ENCODE assay signal across 22 cellular contexts in genomic region chr19:32921624-32922023, GRCh38. TPM values are rescaled to one million over a fixed set of nuclear protein-coding genes. Genes with fewer than 3 reads are reported as not detected.
A peak's percentile ranks its signal among the peaks of the same experiment; 100 is the strongest.
DNase-seq lines count a peak whose midpoint lies in the region; ATAC-seq and TF ChIP-seq lines count a peak whose summit lies in the region.
"Had no signal": no experiment of that assay in that cellular context is flagged by ENCODE, and none has a peak within 500 bp of the region (broad histone marks: within the 10 kb centered on the region; RNA-seq: fewer than 3 reads in every experiment).

No MANE protein-coding gene starts in this region.

- no peaks in the 10 kb centered on the region for H3K9me3 Mint-ChIP-seq in activated T-cell treated with anti-CD3 and anti-CD28 coated beads, Interleukin-2, amount 50 U/mL, for 24 hours
- no peaks in the 10 kb centered on the region for H3K9me3 Mint-ChIP-seq in stimulated activated naive CD8-positive, alpha-beta T cell treated with anti-CD3 and anti-CD28 coated beads, Interleukin-15, amount 100 ng/mL, for 72 hours
- no peaks in the 10 kb centered on the region for H3K9me3 Mint-ChIP-seq in activated T-helper 2 cell treated with anti-CD3 and anti-CD28 coated beads, Interferon-gamma antibody, Interleukin-2, Interleukin-4, amounts not matched to agents 10 μg/mL and 5 μg/mL and 100 μg/mL, durations not matched to agents 14 hours and 24 hours and 36 hours
- H3K9me3 Mint-ChIP-seq: CD4-positive, alpha-beta T cell had no signal

- H3K27me3 ChIP-seq in heart right ventricle (no peaks in the 10 kb centered on the region), tibial artery (no peaks in the 10 kb centered on the region)
- H3K27me3 ChIP-seq: BLaER1 had no signal

- H3K4me3 ChIP-seq in heart right ventricle (no peak overlapping the region), tibial artery (no peak overlapping the region)
- H3K4me3 ChIP-seq: BLaER1 had no signal

- no peak for TF ChIP-seq CTCF in heart right ventricle (IDR thresholded peaks at IDR 0.05)
- TF ChIP-seq CTCF in tibial artery (IDR thresholded peaks at IDR 0.05), result no peak

- no peak for DNase-seq in activated T-cell treated with anti-CD3 and anti-CD28 coated beads, Interleukin-2, amount 50 U/mL, for 24 hours
- DNase-seq in activated T-cell treated with anti-CD3 and anti-CD28 coated beads for 4 hours (no peak), heart right ventricle (no peak), tibial artery (no peak)
- DNase-seq in stimulated activated naive CD8-positive, alpha-beta T cell treated with anti-CD3 and anti-CD28 coated beads, Interleukin-15, Interleukin-2, amounts not matched to agents 100 U/mL and 50 U/mL, for 24 hours, result peak; percentile 19
- DNase-seq in stimulated activated naive CD8-positive, alpha-beta T cell treated with anti-CD3 and anti-CD28 coated beads, Interleukin-15, amount 100 ng/mL, for 72 hours, result no peak
- DNase-seq in activated T-helper 2 cell treated with anti-CD3 and anti-CD28 coated beads, Interferon-gamma antibody, Interleukin-2, Interleukin-4, amounts not matched to agents 10 μg/mL and 5 μg/mL and 100 μg/mL, durations not matched to agents 14 hours and 24 hours and 36 hours (ENCODE audit: low spot score), result no peak
- DNase-seq: ACHN; CD4-positive, alpha-beta T cell; COR-L47; DMS79; Kasumi-1; NCI-H1694; NCI-H2081; NCI-H2171; NCI-H345; NCI-H524; NCI-H774; NK-92 treated with Interleukin-12 subunit alpha and Interleukin-12 subunit beta, amount 100 ng/mL, for 24 hours had no signal

- H3K27ac Mint-ChIP-seq in activated T-cell treated with anti-CD3 and anti-CD28 coated beads, Interleukin-2, amount 50 U/mL, for 24 hours, result peak overlapping the region; percentile 29
- H3K27ac Mint-ChIP-seq in stimulated activated naive CD8-positive, alpha-beta T cell treated with anti-CD3 and anti-CD28 coated beads, Interleukin-15, amount 100 ng/mL, for 72 hours, result no peak overlapping the region
- peak overlapping the region; percentile 64 for H3K27ac Mint-ChIP-seq in activated T-helper 2 cell treated with anti-CD3 and anti-CD28 coated beads, Interferon-gamma antibody, Interleukin-2, Interleukin-4, amounts not matched to agents 10 μg/mL and 5 μg/mL and 100 μg/mL, durations not matched to agents 14 hours and 24 hours and 36 hours
- H3K27ac Mint-ChIP-seq: CD4-positive, alpha-beta T cell had no signal

- H3K4me1 ChIP-seq in heart right ventricle, result no peaks in the 10 kb centered on the region
- no peaks in the 10 kb centered on the region for H3K4me1 ChIP-seq in tibial artery

- ATAC-seq in stimulated activated naive CD8-positive, alpha-beta T cell treated with anti-CD3 and anti-CD28 coated beads, Interleukin-15, Interleukin-2, amounts not matched to agents 100 U/mL and 50 U/mL, for 24 hours, result peak; percentile 65
- ATAC-seq in stimulated activated naive CD8-positive, alpha-beta T cell treated with anti-CD3 and anti-CD28 coated beads, Interleukin-15, amount 100 ng/mL, for 72 hours, result no peak
- no peak for ATAC-seq in heart right ventricle

- H3K9me3 ChIP-seq in heart right ventricle, result no peaks in the 10 kb centered on the region
- H3K9me3 ChIP-seq in tibial artery, result no peaks in the 10 kb centered on the region
- H3K9me3 ChIP-seq: BLaER1 had no signal

- peaks cover 42% of the 10 kb centered on the region for H3K36me3 Mint-ChIP-seq in activated T-cell treated with anti-CD3 and anti-CD28 coated beads, Interleukin-2, amount 50 U/mL, for 24 hours (ENCODE audit: low read depth)
- peaks cover 9% of the 10 kb centered on the region for H3K36me3 Mint-ChIP-seq in activated T-helper 2 cell treated with anti-CD3 and anti-CD28 coated beads, Interferon-gamma antibody, Interleukin-2, Interleukin-4, amounts not matched to agents 10 μg/mL and 5 μg/mL and 100 μg/mL, durations not matched to agents 14 hours and 24 hours and 36 hours (ENCODE audit: low read depth)

- no peak overlapping the region for H3K27ac ChIP-seq in heart right ventricle
- H3K27ac ChIP-seq in tibial artery, result no peak overlapping the region
- H3K27ac ChIP-seq: BLaER1, RWPE1 had no signal

- no peak overlapping the region for H3K4me3 Mint-ChIP-seq in activated T-cell treated with anti-CD3 and anti-CD28 coated beads, Interleukin-2, amount 50 U/mL, for 24 hours
- no peak overlapping the region for H3K4me3 Mint-ChIP-seq in stimulated activated naive CD8-positive, alpha-beta T cell treated with anti-CD3 and anti-CD28 coated beads, Interleukin-15, amount 100 ng/mL, for 72 hours
- H3K4me3 Mint-ChIP-seq in activated T-helper 2 cell treated with anti-CD3 and anti-CD28 coated beads, Interferon-gamma antibody, Interleukin-2, Interleukin-4, amounts not matched to agents 10 μg/mL and 5 μg/mL and 100 μg/mL, durations not matched to agents 14 hours and 24 hours and 36 hours (ENCODE audit: low read depth), result no peak overlapping the region
- H3K4me3 Mint-ChIP-seq: CD4-positive, alpha-beta T cell had no signal

- WGBS in heart right ventricle, 2 donors, result 96 to 100% methylated on average over 3 of the region's 3 CpGs

- no peaks in the 10 kb centered on the region for H3K27me3 Mint-ChIP-seq in activated T-cell treated with anti-CD3 and anti-CD28 coated beads, Interleukin-2, amount 50 U/mL, for 24 hours
- H3K27me3 Mint-ChIP-seq in stimulated activated naive CD8-positive, alpha-beta T cell treated with anti-CD3 and anti-CD28 coated beads, Interleukin-15, amount 100 ng/mL, for 72 hours, result no peaks in the 10 kb centered on the region
- H3K27me3 Mint-ChIP-seq in activated T-helper 2 cell treated with anti-CD3 and anti-CD28 coated beads, Interferon-gamma antibody, Interleukin-2, Interleukin-4, amounts not matched to agents 10 μg/mL and 5 μg/mL and 100 μg/mL, durations not matched to agents 14 hours and 24 hours and 36 hours (ENCODE audit: low read depth), result no peaks in the 10 kb centered on the region
- H3K27me3 Mint-ChIP-seq: CD4-positive, alpha-beta T cell had no signal

- peaks cover 0 to 94% (median 27%) of the 10 kb centered on the region in 9 donors for H3K36me3 ChIP-seq in heart right ventricle
- peaks cover 50 to 90% (median 71%) of the 10 kb centered on the region in 3 donors for H3K36me3 ChIP-seq in tibial artery

- peaks cover 5% of the 10 kb centered on the region for H3K4me1 Mint-ChIP-seq in activated T-cell treated with anti-CD3 and anti-CD28 coated beads, Interleukin-2, amount 50 U/mL, for 24 hours (ENCODE audit: low read depth)
- peaks cover 10% of the 10 kb centered on the region for H3K4me1 Mint-ChIP-seq in stimulated activated naive CD8-positive, alpha-beta T cell treated with anti-CD3 and anti-CD28 coated beads, Interleukin-15, amount 100 ng/mL, for 72 hours
- peaks cover 5% of the 10 kb centered on the region for H3K4me1 Mint-ChIP-seq in activated T-helper 2 cell treated with anti-CD3 and anti-CD28 coated beads, Interferon-gamma antibody, Interleukin-2, Interleukin-4, amounts not matched to agents 10 μg/mL and 5 μg/mL and 100 μg/mL, durations not matched to agents 14 hours and 24 hours and 36 hours (ENCODE audit: low read depth)

- intact Hi-C loops in activated T-helper 2 cell treated with anti-CD3 and anti-CD28 coated beads, Interferon-gamma antibody, Interleukin-2, Interleukin-4, amounts not matched to agents 10 μg/mL and 5 μg/mL and 100 μg/mL, durations not matched to agents 14 hours and 24 hours and 36 hours (cut with micrococcal nuclease), result no loop called here
- intact Hi-C loops in heart right ventricle (cut with DNase I), result no loop called here
- intact Hi-C loops in tibial artery (cut with DNase I; ENCODE audit: low total_unique reads), result no loop called here

RNA-seq across cellular contexts. Expression of gene CEP89, which starts 50.1 kb away (rescaled TPM):
- total RNA-seq in activated T-helper 2 cell treated with anti-CD3 and anti-CD28 coated beads, Interferon-gamma antibody, Interleukin-2, Interleukin-4, amounts not matched to agents 10 μg/mL and 5 μg/mL and 100 μg/mL, durations not matched to agents 14 hours and 24 hours and 36 hours, result 17.3 and 18.0 TPM in 2 replicates
- 10 to 100 TPM in 6 of 10 donors, 1 to 10 TPM in 4; 7.8 to 13.9 (median 10.4) TPM for total RNA-seq in heart right ventricle
- polyA plus RNA-seq in heart right ventricle, result 1 to 10 TPM; 7.5 to 8.3 TPM

RNA-seq across cellular contexts. Expression of gene FAAP24, which starts 50.4 kb away (rescaled TPM):
- 9.8 and 10.7 TPM in 2 replicates for total RNA-seq in activated T-helper 2 cell treated with anti-CD3 and anti-CD28 coated beads, Interferon-gamma antibody, Interleukin-2, Interleukin-4, amounts not matched to agents 10 μg/mL and 5 μg/mL and 100 μg/mL, durations not matched to agents 14 hours and 24 hours and 36 hours
- 1 to 10 TPM in 1 of 10 donors, under 1 TPM in 9; 0.40 to 1.3 (median 0.58) TPM for total RNA-seq in heart right ventricle
- 1 to 10 TPM in 1 of 2 donors, not detected in 1; 1.3 TPM for polyA plus RNA-seq in heart right ventricle

RNA-seq across cellular contexts. Expression of gene SLC7A9, which starts 52.1 kb away (rescaled TPM):
- total RNA-seq in activated T-helper 2 cell treated with anti-CD3 and anti-CD28 coated beads, Interferon-gamma antibody, Interleukin-2, Interleukin-4, amounts not matched to agents 10 μg/mL and 5 μg/mL and 100 μg/mL, durations not matched to agents 14 hours and 24 hours and 36 hours, result 0.21 TPM in 1 of 2 replicates, not detected in the other
- total RNA-seq in heart right ventricle, result under 1 TPM in 1 of 10 donors, not detected in 9; 0.24 TPM
- under 1 TPM in 1 of 2 donors, not detected in 1; 0.12 TPM for polyA plus RNA-seq in heart right ventricle
- total RNA-seq: MCF 10A had no signal

Comparison
In these comparisons a context has a peak if more than half of its experiments do, and no peak if none do; other contexts are left out.
1. H3K27ac Mint-ChIP-seq: peak in activated T-cell treated with anti-CD3 and anti-CD28 coated beads, Interleukin-2, amount 50 U/mL, for 24 hours (single experiment) and activated T-helper 2 cell treated with anti-CD3 and anti-CD28 coated beads, Interferon-gamma antibody, Interleukin-2, Interleukin-4, amounts not matched to agents 10 μg/mL and 5 μg/mL and 100 μg/mL, durations not matched to agents 14 hours and 24 hours and 36 hours (single experiment); none in stimulated activated naive CD8-positive, alpha-beta T cell treated with anti-CD3 and anti-CD28 coated beads, Interleukin-15, amount 100 ng/mL, for 72 hours (0 of 2).